10 cellular contexts compared by ENCODE assay signal in genomic region chr14:97219356-97220017, GRCh38.
DNase-seq lines count a peak whose midpoint lies in the region; ATAC-seq and TF ChIP-seq lines count a peak whose summit lies in the region.
"Had no signal": no experiment of that assay in that cellular context is flagged by ENCODE, and none has a peak within 500 bp of the region (broad histone marks: within the 10 kb centered on the region; RNA-seq: fewer than 3 reads in every experiment).

No MANE protein-coding gene starts in this region.

- H3K27me3 Mint-ChIP-seq in endothelial cell (ENCODE audit: unreplicated experiment) (peaks cover 4% of the 10 kb centered on the region), progenitor cell of endocrine pancreas (peaks cover 58% of the 10 kb centered on the region)

- peak; percentile 5 for DNase-seq in activated CD4-positive, alpha-beta T cell treated with anti-CD3 and anti-CD28 coated beads, Interleukin-2, amount 50 U/mL, for 1 hour
- peak; percentile 5 for DNase-seq in endothelial cell (ENCODE audit: low spot score)
- no peak for DNase-seq in progenitor cell of endocrine pancreas (ENCODE audit: low spot score, unreplicated experiment)
- no peak for DNase-seq in NCI-H1105 treated with DMSO at 0.1 percent for 48 hours (lab: John Stamatoyannopoulos, UW)
- DNase-seq: SW 1271 had no signal

- TF ChIP-seq CTCF in GM12875 (IDR thresholded peaks at IDR 0.05; ENCODE audit: borderline replicate concordance, insufficient read depth, low read depth, low read length) (no peak), endothelial cell (IDR thresholded peaks at IDR 0.05; ENCODE audit: unreplicated experiment) (no peak), progenitor cell of endocrine pancreas (IDR thresholded peaks at IDR 0.05; ENCODE audit: unreplicated experiment) (no peak)

- H3K36me3 Mint-ChIP-seq in endothelial cell (ENCODE audit: low read depth, unreplicated experiment) (peaks cover 5% of the 10 kb centered on the region), progenitor cell of endocrine pancreas (ENCODE audit: insufficient read depth) (no peaks in the 10 kb centered on the region)

- peaks cover 16% of the 10 kb centered on the region for H3K4me1 Mint-ChIP-seq in endothelial cell (ENCODE audit: unreplicated experiment)
- peaks cover 7% of the 10 kb centered on the region for H3K4me1 Mint-ChIP-seq in progenitor cell of endocrine pancreas (ENCODE audit: low read depth)

- H3K4me3 ChIP-seq in GM12875 (ENCODE audit: low read depth, low read length), result peak overlapping the region; percentile 46

- ATAC-seq in HG03442 (IDR thresholded peaks at IDR 0.05; ENCODE audit: unreplicated experiment) (no peak), HG02970 (IDR thresholded peaks at IDR 0.05; ENCODE audit: low FRiP score, unreplicated experiment) (no peak), GM18870 (IDR thresholded peaks at IDR 0.05; ENCODE audit: unreplicated experiment) (no peak)

- H3K27ac Mint-ChIP-seq in endothelial cell (ENCODE audit: unreplicated experiment) (no peak overlapping the region), progenitor cell of endocrine pancreas (peak overlapping the region; percentile 79)
- H3K27ac Mint-ChIP-seq: dendritic cell treated with granulocyte-macrophage colony-stimulating factor and Interleukin-4, amounts not matched to agents 40 ng/mL and 50 ng/mL, for 4 days had no signal

- H3K4me3 Mint-ChIP-seq in endothelial cell (ENCODE audit: unreplicated experiment), result peak overlapping the region; percentile 84
- peak overlapping the region; percentile 71 for H3K4me3 Mint-ChIP-seq in progenitor cell of endocrine pancreas (ENCODE audit: low read depth)
- H3K4me3 Mint-ChIP-seq: dendritic cell treated with granulocyte-macrophage colony-stimulating factor and Interleukin-4, amounts not matched to agents 40 ng/mL and 50 ng/mL, for 4 days had no signal

- H3K9me3 Mint-ChIP-seq in endothelial cell (ENCODE audit: unreplicated experiment), result no peaks in the 10 kb centered on the region
- H3K9me3 Mint-ChIP-seq in progenitor cell of endocrine pancreas (ENCODE audit: low read depth), result no peaks in the 10 kb centered on the region

Comparison
In these comparisons a context has a peak if more than half of its experiments do, and no peak if none do; other contexts are left out.
1. DNase-seq: peak in activated CD4-positive, alpha-beta T cell treated with anti-CD3 and anti-CD28 coated beads, Interleukin-2, amount 50 U/mL, for 1 hour (single experiment) and endothelial cell (single experiment); none in progenitor cell of endocrine pancreas (single experiment) and NCI-H1105 treated with DMSO at 0.1 percent for 48 hours (single experiment).